In genomic region chr13:33264620-33264978, GRCh38 we compare ENCODE assay signal across 15 cellular contexts. TPM values are rescaled to one million over a fixed set of nuclear protein-coding genes. Genes with fewer than 3 reads are reported as not detected.
A peak's percentile ranks its signal among the peaks of the same experiment; 100 is the strongest.
DNase-seq lines count a peak whose midpoint lies in the region; ATAC-seq and TF ChIP-seq lines count a peak whose summit lies in the region.
"Had no signal": no experiment of that assay in that cellular context is flagged by ENCODE, and none has a peak within 500 bp of the region (broad histone marks: within the 10 kb centered on the region; RNA-seq: fewer than 3 reads in every experiment).

No MANE protein-coding gene starts in this region.

- intact Hi-C loops in esophagus muscularis mucosa (cut with DNase I), result no loop called here
- intact Hi-C loops in lower lobe of right lung (cut with DNase I), result no loop called here

- WGBS in esophagus muscularis mucosa, result 84% methylated on average over 4 of the region's 4 CpGs

- peak overlapping the region in 2 of 5 donors; percentile 4 to 33 for H3K9ac ChIP-seq in subcutaneous abdominal adipose tissue (ENCODE audit: low read length in 5 of 5)

- H3K36me3 ChIP-seq in esophagus muscularis mucosa, result peaks cover 0 to 4% (median 0%) of the 10 kb centered on the region in 4 donors
- H3K36me3 ChIP-seq in lower lobe of right lung, result no peaks in the 10 kb centered on the region
- H3K36me3 ChIP-seq in subcutaneous abdominal adipose tissue (ENCODE audit: control insufficient read depth in 5 of 5, insufficient read depth in 5 of 5, low read length in 5 of 5), result peaks cover 0 to 7% (median 0%) of the 10 kb centered on the region in 5 donors

- H3K27ac ChIP-seq in esophagus muscularis mucosa (replicated peaks in 1 of 4), result peak overlapping the region; percentile 68 to 83 (median 76)
- H3K27ac ChIP-seq in lower lobe of right lung, result no peak overlapping the region
- H3K27ac ChIP-seq in subcutaneous abdominal adipose tissue (ENCODE audit: low read depth, low read length), result peak overlapping the region; percentile 91
- H3K27ac ChIP-seq: C4-2B had no signal

- no peak for TF ChIP-seq POLR2A in esophagus muscularis mucosa (IDR thresholded peaks at IDR 0.05; ENCODE audit: low read depth)

- H3K27me3 ChIP-seq in esophagus muscularis mucosa (no peaks in the 10 kb centered on the region), lower lobe of right lung (ENCODE audit: low read depth) (no peaks in the 10 kb centered on the region), subcutaneous abdominal adipose tissue (ENCODE audit: control insufficient read depth in 5 of 5, insufficient read depth in 4 of 5, low read length in 5 of 5) (no peaks in the 10 kb centered on the region)

- TF ChIP-seq CTCF in esophagus muscularis mucosa (IDR thresholded peaks at IDR 0.05) (no peak), lower lobe of right lung (IDR thresholded peaks at IDR 0.05) (no peak)

- H3K9me3 ChIP-seq in esophagus muscularis mucosa (no peaks in the 10 kb centered on the region), lower lobe of right lung (no peaks in the 10 kb centered on the region), subcutaneous abdominal adipose tissue (ENCODE audit: control insufficient read depth in 5 of 5, low read length in 5 of 5) (no peaks in the 10 kb centered on the region)

- H3K4me3 ChIP-seq in esophagus muscularis mucosa, result no peak overlapping the region
- H3K4me3 ChIP-seq in lower lobe of right lung, result no peak overlapping the region
- no peak overlapping the region for H3K4me3 ChIP-seq in subcutaneous abdominal adipose tissue (ENCODE audit: low read depth in 1 of 5, low read length in 5 of 5)

- ATAC-seq in lower lobe of right lung (peak; percentile 51), HG03139 (IDR thresholded peaks at IDR 0.05; ENCODE audit: unreplicated experiment) (no peak)
- ATAC-seq: HCT116 had no signal

- no peak for TF ChIP-seq EP300 in esophagus muscularis mucosa (IDR thresholded peaks at IDR 0.05)

- DNase-seq in RPMI7951 (ENCODE audit: low read depth) (peak; percentile 64), esophagus muscularis mucosa (ENCODE audit: extremely low spot score) (no peak), lower lobe of right lung (no peak), NCI-H446 treated with DMSO at 0.1 percent for 48 hours (lab: John Stamatoyannopoulos, UW) (no peak)
- DNase-seq in activated CD4-positive, alpha-beta T cell treated with anti-CD3 and anti-CD28 coated beads for 48 hours, result no peak
- no peak for DNase-seq in activated CD4-positive, alpha-beta T cell treated with anti-CD3 and anti-CD28 coated beads for 4 hours
- DNase-seq: activated CD8-positive, alpha-beta memory T cell treated with anti-CD3 and anti-CD28 coated beads for 24 hours; activated gamma-delta T cell; DMS79 treated with DMSO at 0.1 percent for 48 hours; NCI-H2029 treated with DMSO at 0.1 percent for 48 hours; SIG-M5 had no signal

- H3K4me1 ChIP-seq in esophagus muscularis mucosa (peaks cover 77 to 97% (median 92%) of the 10 kb centered on the region in 4 donors), lower lobe of right lung (peaks cover 84% of the 10 kb centered on the region), subcutaneous abdominal adipose tissue (ENCODE audit: control insufficient read depth in 5 of 5, insufficient read depth in 5 of 5, low read length in 5 of 5) (peaks cover 5 to 45% (median 35%) of the 10 kb centered on the region in 5 donors)

RNA-seq across cellular contexts. Expression of gene STARD13, which starts 21.0 kb away (rescaled TPM):
- total RNA-seq in RPMI7951 (2014; rRNA removed; shearing (Covaris generic)), result 8.3 and 10.6 TPM in 2 replicates
- 10 to 100 TPM; 44.9 to 59.2 (median 56.2) TPM for total RNA-seq in esophagus muscularis mucosa
- total RNA-seq in lower lobe of right lung, result 61.0 TPM
